12 cellular contexts compared by ENCODE assay signal in genomic region chr2:11368059-11368572, GRCh38. TPM values are rescaled to one million over a fixed set of nuclear protein-coding genes. Genes with fewer than 3 reads are reported as not detected.
A peak's percentile ranks its signal among the peaks of the same experiment; 100 is the strongest.
DNase-seq lines count a peak whose midpoint lies in the region; ATAC-seq and TF ChIP-seq lines count a peak whose summit lies in the region.
"Had no signal": no experiment of that assay in that cellular context is flagged by ENCODE, and none has a peak within 500 bp of the region (broad histone marks: within the 10 kb centered on the region; RNA-seq: fewer than 3 reads in every experiment).

No MANE protein-coding gene starts in this region.

- H3K9ac ChIP-seq in subcutaneous abdominal adipose tissue (ENCODE audit: low read length in 5 of 5): peak overlapping the region in 2 of 5 donors; percentile 66 to 76

- H3K36me3 ChIP-seq in Peyer's patch: no peaks in the 10 kb centered on the region
- H3K36me3 ChIP-seq in esophagus muscularis mucosa: no peaks in the 10 kb centered on the region
- no peaks in the 10 kb centered on the region for H3K36me3 ChIP-seq in subcutaneous abdominal adipose tissue (ENCODE audit: control insufficient read depth in 5 of 5, insufficient read depth in 5 of 5, low read length in 5 of 5)

- H3K27me3 ChIP-seq in Peyer's patch (no peaks in the 10 kb centered on the region), esophagus muscularis mucosa (no peaks in the 10 kb centered on the region), subcutaneous abdominal adipose tissue (ENCODE audit: control insufficient read depth in 5 of 5, insufficient read depth in 4 of 5, low read length in 5 of 5) (no peaks in the 10 kb centered on the region)

- peak overlapping the region in 3 of 4 donors; percentile 3 to 12 (median 6) for H3K27ac ChIP-seq in Peyer's patch
- H3K27ac ChIP-seq in esophagus muscularis mucosa (replicated peaks in 1 of 4): peak overlapping the region; percentile 42 to 75 (median 66)
- H3K27ac ChIP-seq in subcutaneous abdominal adipose tissue (ENCODE audit: low read depth, low read length): peak overlapping the region; percentile 65

- ATAC-seq in GM18870 (IDR thresholded peaks at IDR 0.05; ENCODE audit: unreplicated experiment): no peak
- ATAC-seq in GM21737 (IDR thresholded peaks at IDR 0.05; ENCODE audit: unreplicated experiment): no peak

- H3K4me1 ChIP-seq in Peyer's patch: peaks cover 0 to 19% (median 3%) of the 10 kb centered on the region in 4 donors
- H3K4me1 ChIP-seq in esophagus muscularis mucosa: peaks cover 11 to 45% (median 31%) of the 10 kb centered on the region in 4 donors
- H3K4me1 ChIP-seq in subcutaneous abdominal adipose tissue (ENCODE audit: control insufficient read depth in 5 of 5, insufficient read depth in 5 of 5, low read length in 5 of 5): peaks cover 4 to 22% (median 19%) of the 10 kb centered on the region in 5 donors

- intact Hi-C loops in esophagus muscularis mucosa (cut with DNase I): no loop called here

- TF ChIP-seq POLR2A in Peyer's patch (IDR thresholded peaks at IDR 0.05): no peak
- TF ChIP-seq POLR2A in esophagus muscularis mucosa (IDR thresholded peaks at IDR 0.05; ENCODE audit: low read depth): no peak

- no peak for DNase-seq in Peyer's patch
- DNase-seq in esophagus muscularis mucosa (ENCODE audit: extremely low spot score): no peak
- peak; percentile 52 to 90 for DNase-seq in lung microvascular endothelial cell (ENCODE audit: low read depth in 2 of 2)
- DNase-seq in NCI-H1436 (lab: John Stamatoyannopoulos, UW): no peak
- no peak for DNase-seq in SKM-1 treated with dmso at 0.1 percent for 144 hours (lab: John Stamatoyannopoulos, UW; ENCODE audit: unreplicated experiment)
- DNase-seq: activated CD4-positive, alpha-beta T cell treated with anti-CD3 and anti-CD28 coated beads for 48 hours; activated naive CD4-positive, alpha-beta T cell; CD8-positive, alpha-beta memory T cell; HFFc6 had no signal

- H3K9me3 ChIP-seq in Peyer's patch: no peaks in the 10 kb centered on the region
- H3K9me3 ChIP-seq in esophagus muscularis mucosa: no peaks in the 10 kb centered on the region
- H3K9me3 ChIP-seq in subcutaneous abdominal adipose tissue (ENCODE audit: control insufficient read depth in 5 of 5, low read length in 5 of 5): no peaks in the 10 kb centered on the region

- TF ChIP-seq CTCF in Peyer's patch (IDR thresholded peaks at IDR 0.05) (no peak), esophagus muscularis mucosa (IDR thresholded peaks at IDR 0.05) (no peak)

- 6% methylated on average over 10 of the region's 10 CpGs for WGBS in esophagus muscularis mucosa

- no peak for TF ChIP-seq EP300 in esophagus muscularis mucosa (IDR thresholded peaks at IDR 0.05)

- H3K4me3 ChIP-seq in Peyer's patch (no peak overlapping the region), esophagus muscularis mucosa (peak overlapping the region; percentile 32 to 43 (median 35)), subcutaneous abdominal adipose tissue (ENCODE audit: low read depth in 1 of 5, low read length in 5 of 5) (peak overlapping the region; percentile 30 to 62 (median 49))

RNA-seq across cellular contexts. Expression of gene ROCK2, which starts 23.7 kb away (rescaled TPM):
- 10 to 100 TPM; 51.0 to 75.9 (median 67.6) TPM for total RNA-seq in Peyer's patch
- total RNA-seq in esophagus muscularis mucosa: 100 to 1,000 TPM in 2 of 4 donors, 10 to 100 TPM in 2; 90.0 to 119 (median 101) TPM
- total RNA-seq in lung microvascular endothelial cell: 31.8 and 37.1 TPM in 2 replicates

Comparison
In these comparisons a context has a peak if more than half of its experiments do, and no peak if none do; other contexts are left out.
1. DNase-seq: peak in lung microvascular endothelial cell (2 of 2); none in Peyer's patch (0 of 3), esophagus muscularis mucosa (single experiment), NCI-H1436 (single experiment) and SKM-1 treated with dmso at 0.1 percent for 144 hours (single experiment).
2. H3K27ac ChIP-seq: peak in every context shown above with its lines; median percentile 66 in esophagus muscularis mucosa; 65 in subcutaneous abdominal adipose tissue; 6 in Peyer's patch.
3. H3K4me3 ChIP-seq: peak in esophagus muscularis mucosa (4 of 4) and subcutaneous abdominal adipose tissue (5 of 5); none in Peyer's patch (0 of 4).